In genomic region chr1:178282949-178283367, GRCh38 we compare ENCODE assay signal across 2 cellular contexts.
TF ChIP-seq lines count a peak whose summit lies in the region.

No MANE protein-coding gene starts in this region.

TF ChIP-seq in GM12878, 131 proteins besides CTCF, POLR2A, EP300 and RAD21 (continued from another document):
- no peak for TF ChIP-seq BCLAF1 (IDR thresholded peaks at IDR 0.05)
- TF ChIP-seq NBN (IDR thresholded peaks at IDR 0.05), result no peak
- no peak for TF ChIP-seq WRNIP1 (IDR thresholded peaks at IDR 0.05; ENCODE audit: borderline replicate concordance, low read depth, low read length)
TF ChIP-seq in GM12878: peak in this region for 0.

TF ChIP-seq in HepG2, 621 proteins besides CTCF, POLR2A, EP300 and RAD21 (continued from another document):
- TF ChIP-seq ARID4A (CRISPR knock-in tag; IDR thresholded peaks at IDR 0.05; ENCODE audit: borderline replicate concordance), result no peak
- TF ChIP-seq ZNF180 (CRISPR knock-in tag; IDR thresholded peaks at IDR 0.05; ENCODE audit: borderline replicate concordance, low read depth), result no peak
- peak; percentile 68 for TF ChIP-seq STAG1 (CRISPR knock-in tag; IDR thresholded peaks at IDR 0.05)
